In genomic region chr18:77248873-77249582, GRCh38 we compare ENCODE assay signal across 8 cellular contexts. TPM values are rescaled to one million over a fixed set of nuclear protein-coding genes. Genes with fewer than 3 reads are reported as not detected.
DNase-seq lines count a peak whose midpoint lies in the region; ATAC-seq, FAIRE-seq and TF ChIP-seq lines count a peak whose summit lies in the region.

No MANE protein-coding gene starts in this region.

- H3K9ac ChIP-seq in astrocyte (ENCODE audit: low read length) (no peak overlapping the region), subcutaneous abdominal adipose tissue (ENCODE audit: low read length in 5 of 5) (no peak overlapping the region)

- POLR2A ChIA-PET in activated CD4-positive, alpha-beta T cell treated with anti-CD3 and anti-CD28 coated beads for 36 hours (lab: Charles Lee) = no interaction called here

- no peaks in the 10 kb centered on the region for H3K36me3 Mint-ChIP-seq in activated CD4-positive, alpha-beta T cell treated with anti-CD3 and anti-CD28 coated beads for 36 hours (ENCODE audit: low read depth)
- no peaks in the 10 kb centered on the region for H3K36me3 Mint-ChIP-seq in astrocyte (ENCODE audit: low read depth, unreplicated experiment)

- H3K36me3 ChIP-seq in astrocyte (ENCODE audit: insufficient read depth, low read length) = no peaks in the 10 kb centered on the region
- no peaks in the 10 kb centered on the region for H3K36me3 ChIP-seq in kidney epithelial cell (ENCODE audit: control insufficient read depth, insufficient read depth, low read length)
- no peaks in the 10 kb centered on the region for H3K36me3 ChIP-seq in subcutaneous abdominal adipose tissue (ENCODE audit: control insufficient read depth in 5 of 5, insufficient read depth in 5 of 5, low read length in 5 of 5)

- intact Hi-C loops in activated CD4-positive, alpha-beta T cell treated with anti-CD3 and anti-CD28 coated beads for 36 hours (cut with DNase I, micrococcal nuclease) = no loop called here

- no peak for DNase-seq in activated CD4-positive, alpha-beta T cell treated with anti-CD3 and anti-CD28 coated beads for 36 hours
- no peak for DNase-seq in activated CD4-positive, alpha-beta T cell treated with anti-CD3 and anti-CD28 coated beads, Interleukin-2, amount 50 U/mL, for 48 hours
- DNase-seq in astrocyte (ENCODE audit: low read depth) (no peak), kidney epithelial cell (ENCODE audit: low read depth) (no peak), DMS53 treated with DMSO at 0.1 percent for 48 hours (lab: John Stamatoyannopoulos, UW; ENCODE audit: unreplicated experiment) (no peak), NCI-H69 (lab: John Stamatoyannopoulos, UW) (no peak)

- H4K20me1 ChIP-seq in astrocyte (ENCODE audit: insufficient read depth, low read length) = no peaks in the 10 kb centered on the region

- no peak for ATAC-seq in activated CD4-positive, alpha-beta T cell treated with anti-CD3 and anti-CD28 coated beads for 36 hours
- ATAC-seq in GM21786 (IDR thresholded peaks at IDR 0.05; ENCODE audit: unreplicated experiment) = no peak

- H3K4me1 ChIP-seq in astrocyte (ENCODE audit: insufficient read depth, low read length) = no peaks in the 10 kb centered on the region
- peaks cover 0 to 24% (median 19%) of the 10 kb centered on the region in 5 donors for H3K4me1 ChIP-seq in subcutaneous abdominal adipose tissue (ENCODE audit: control insufficient read depth in 5 of 5, insufficient read depth in 5 of 5, low read length in 5 of 5)

- peaks cover 58% of the 10 kb centered on the region for H3K27me3 Mint-ChIP-seq in activated CD4-positive, alpha-beta T cell treated with anti-CD3 and anti-CD28 coated beads for 36 hours
- peaks cover 65% of the 10 kb centered on the region for H3K27me3 Mint-ChIP-seq in astrocyte (ENCODE audit: low read depth, unreplicated experiment)

- no peak for TF ChIP-seq CTCF in astrocyte (IDR thresholded peaks at IDR 0.05; ENCODE audit: insufficient read depth, low read depth, low read length)
- TF ChIP-seq CTCF in kidney epithelial cell (IDR thresholded peaks at IDR 0.05; ENCODE audit: insufficient read depth, low read length, poor library complexity, severe bottlenecking) = no peak

- H3K27me3 ChIP-seq in astrocyte (ENCODE audit: insufficient read depth, low read length) (peaks cover 51% of the 10 kb centered on the region), kidney epithelial cell (ENCODE audit: control insufficient read depth, insufficient read depth, low read length) (peaks cover 41% of the 10 kb centered on the region), subcutaneous abdominal adipose tissue (ENCODE audit: control insufficient read depth in 5 of 5, insufficient read depth in 4 of 5, low read length in 5 of 5) (peaks cover 21 to 45% (median 32%) of the 10 kb centered on the region in 5 donors)

- peaks cover 7% of the 10 kb centered on the region for H3K9me3 Mint-ChIP-seq in activated CD4-positive, alpha-beta T cell treated with anti-CD3 and anti-CD28 coated beads for 36 hours (ENCODE audit: low read depth)
- peaks cover 10% of the 10 kb centered on the region for H3K9me3 Mint-ChIP-seq in astrocyte (ENCODE audit: unreplicated experiment)

- no peak overlapping the region for H3K27ac Mint-ChIP-seq in activated CD4-positive, alpha-beta T cell treated with anti-CD3 and anti-CD28 coated beads for 36 hours
- H3K27ac Mint-ChIP-seq in astrocyte (ENCODE audit: unreplicated experiment) = no peak overlapping the region

- no peak overlapping the region for H3K27ac ChIP-seq in astrocyte (ENCODE audit: low read depth, low read length)
- no peak overlapping the region for H3K27ac ChIP-seq in subcutaneous abdominal adipose tissue (ENCODE audit: low read depth, low read length)

- H3K4me1 Mint-ChIP-seq in activated CD4-positive, alpha-beta T cell treated with anti-CD3 and anti-CD28 coated beads for 36 hours = peaks cover 12% of the 10 kb centered on the region
- H3K4me1 Mint-ChIP-seq in astrocyte (ENCODE audit: low read depth, unreplicated experiment) = peaks cover 5% of the 10 kb centered on the region

- peak overlapping the region; percentile 21 for H2AFZ ChIP-seq in astrocyte (ENCODE audit: low read depth, low read length)

- peak overlapping the region; percentile 24 for H3K4me3 Mint-ChIP-seq in activated CD4-positive, alpha-beta T cell treated with anti-CD3 and anti-CD28 coated beads for 36 hours
- H3K4me3 Mint-ChIP-seq in astrocyte (ENCODE audit: unreplicated experiment) = peak overlapping the region; percentile 72

- CTCF ChIA-PET in activated CD4-positive, alpha-beta T cell treated with anti-CD3 and anti-CD28 coated beads for 36 hours (lab: Charles Lee) = interaction anchor here (0.6 kb wide), 1 partner anchor 850 kb away, joined by 4 read pairs; no protein-coding TSS in a partner anchor

- no peak for FAIRE-seq in astrocyte (lab: Jason Lieb, UNC)

- no peaks in the 10 kb centered on the region for H3K79me2 ChIP-seq in astrocyte (ENCODE audit: insufficient read depth, low read length)

- H3K4me2 ChIP-seq in astrocyte (ENCODE audit: low read length) = peak overlapping the region; percentile 66

- H3K4me3 ChIP-seq in astrocyte (ENCODE audit: insufficient read depth, low read depth, low read length) (peak overlapping the region; percentile 41), kidney epithelial cell (ENCODE audit: low read depth, low read length) (peak overlapping the region; percentile 4), subcutaneous abdominal adipose tissue (ENCODE audit: low read depth in 1 of 5, low read length in 5 of 5) (peak overlapping the region; percentile 30 to 69 (median 64))

- no peaks in the 10 kb centered on the region for H3K9me3 ChIP-seq in astrocyte (ENCODE audit: insufficient read depth, low read depth, low read length)
- peaks cover 0 to 19% (median 12%) of the 10 kb centered on the region in 5 donors for H3K9me3 ChIP-seq in subcutaneous abdominal adipose tissue (ENCODE audit: control insufficient read depth in 5 of 5, low read length in 5 of 5)

RNA-seq across cellular contexts. Expression of gene GALR1, which starts 0.6 kb away (rescaled TPM):
- not detected for total RNA-seq in activated CD4-positive, alpha-beta T cell treated with anti-CD3 and anti-CD28 coated beads for 36 hours
- total RNA-seq in astrocyte = not detected in 2 replicates
- not detected in 2 replicates for total RNA-seq in kidney epithelial cell

Comparison
In these comparisons a context has a peak if more than half of its experiments do, and no peak if none do; other contexts are left out.
1. H3K4me3 ChIP-seq: peak in every context shown above with its lines; median percentile 64 in subcutaneous abdominal adipose tissue; 41 in astrocyte; 4 in kidney epithelial cell.